In genomic region chr11:76911415-76911808, GRCh38 we compare ENCODE assay signal across 15 cellular contexts.
"Had no signal": no experiment of that assay in that cellular context is flagged by ENCODE, and none has a peak within 500 bp of the region (broad histone marks: within the 10 kb centered on the region; RNA-seq: fewer than 3 reads in every experiment).

No MANE protein-coding gene starts in this region.

- H3K27me3 ChIP-seq: ascending aorta, dorsolateral prefrontal cortex, foreskin keratinocyte had no signal

- ATAC-seq: esophagus mucosa, foreskin keratinocyte, mucosa of descending colon, natural killer cell had no signal

- H3K4me1 Mint-ChIP-seq: natural killer cell had no signal

- H3K4me1 ChIP-seq: ascending aorta, foreskin keratinocyte had no signal

- H3K27ac ChIP-seq: ascending aorta, foreskin keratinocyte, thoracic aorta had no signal

- H3K36me3 ChIP-seq: ascending aorta, thoracic aorta had no signal

- H3K36me3 Mint-ChIP-seq: natural killer cell had no signal

- H3K4me3 ChIP-seq: ascending aorta, dorsolateral prefrontal cortex, mucosa of descending colon, thoracic aorta had no signal

- H3K9me3 Mint-ChIP-seq: natural killer cell; stimulated activated naive CD8-positive, alpha-beta T cell treated with anti-CD3 and anti-CD28 coated beads, Interleukin-15, Interleukin-2, amounts not matched to agents 100 ng/mL and 50 ng/mL, for 24 hours had no signal

- DNase-seq: activated CD4-positive, alpha-beta memory T cell treated with anti-CD3 and anti-CD28 coated beads for 36 hours; activated gamma-delta T cell; activated naive CD8-positive, alpha-beta T cell treated with anti-CD3 and anti-CD28 coated beads, Interleukin-2, amount 10 ng/mL, durations not matched to agents 7 days and 5 days; activated T-cell treated with anti-CD3 and anti-CD28 coated beads, Interleukin-2, amount 50 U/mL, for 48 hours; dorsolateral prefrontal cortex; foreskin keratinocyte; natural killer cell; occipital lobe; stimulated activated CD4-positive, alpha-beta T cell treated with anti-CD3 and anti-CD28 coated beads, Interleukin-4, amount 100 ng/mL, for 24 hours; T-helper 9 cell had no signal

- H3K4me3 Mint-ChIP-seq: activated CD4-positive, alpha-beta memory T cell treated with anti-CD3 and anti-CD28 coated beads for 36 hours; activated naive CD8-positive, alpha-beta T cell treated with anti-CD3 and anti-CD28 coated beads, Interleukin-2, amount 10 ng/mL, durations not matched to agents 7 days and 5 days; natural killer cell; stimulated activated naive CD8-positive, alpha-beta T cell treated with anti-CD3 and anti-CD28 coated beads, Interleukin-15, Interleukin-2, amounts not matched to agents 100 ng/mL and 50 ng/mL, for 24 hours had no signal

- H3K9me3 ChIP-seq: mucosa of descending colon, thoracic aorta had no signal

- H3K27me3 Mint-ChIP-seq: activated CD4-positive, alpha-beta memory T cell treated with anti-CD3 and anti-CD28 coated beads for 36 hours; activated naive CD8-positive, alpha-beta T cell treated with anti-CD3 and anti-CD28 coated beads, Interleukin-2, amount 10 ng/mL, durations not matched to agents 7 days and 5 days; stimulated activated naive CD8-positive, alpha-beta T cell treated with anti-CD3 and anti-CD28 coated beads, Interleukin-15, Interleukin-2, amounts not matched to agents 100 ng/mL and 50 ng/mL, for 24 hours had no signal

- H3K27ac Mint-ChIP-seq: activated CD4-positive, alpha-beta memory T cell treated with anti-CD3 and anti-CD28 coated beads for 36 hours; activated naive CD8-positive, alpha-beta T cell treated with anti-CD3 and anti-CD28 coated beads, Interleukin-2, amount 10 ng/mL, durations not matched to agents 7 days and 5 days; natural killer cell; stimulated activated naive CD8-positive, alpha-beta T cell treated with anti-CD3 and anti-CD28 coated beads, Interleukin-15, Interleukin-2, amounts not matched to agents 100 ng/mL and 50 ng/mL, for 24 hours had no signal
